ENCODE assay signal across 27 cellular contexts in the genomic region with DNA sequence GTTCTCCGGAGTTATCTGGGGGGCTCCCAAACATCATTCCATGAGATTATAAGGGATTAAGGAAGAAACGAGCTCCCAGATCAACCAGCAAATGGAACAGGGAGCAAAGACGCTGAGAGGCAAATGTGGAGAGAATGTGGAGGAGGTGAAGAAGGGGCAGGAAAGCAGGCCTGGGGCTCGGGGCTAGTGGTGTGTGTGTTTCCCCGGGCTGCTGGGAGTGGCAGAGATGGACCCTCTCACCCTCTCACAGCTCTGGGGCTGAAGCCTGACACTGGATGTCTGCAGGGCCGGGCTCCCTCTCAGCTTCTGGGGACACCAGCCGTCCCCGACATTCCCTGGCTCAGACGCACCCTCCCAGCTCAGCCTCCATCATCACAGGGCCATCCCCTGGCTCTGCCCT.
"Had no signal": no experiment of that assay in that cellular context is flagged by ENCODE, and none has a peak within 500 bp of the region (broad histone marks: within the 10 kb centered on the region; RNA-seq: fewer than 3 reads in every experiment).

No MANE protein-coding gene starts in this region.

- H3K27me3 ChIP-seq: colonic mucosa, esophagus squamous epithelium, gastrocnemius medialis, heart right ventricle, left lung had no signal

- H3K9me3 ChIP-seq: colonic mucosa, esophagus squamous epithelium, mucosa of descending colon had no signal

- H3K9me3 Mint-ChIP-seq: effector memory CD8-positive, alpha-beta T cell had no signal

- DNase-seq: cerebellar nuclear complex; colonic mucosa; cortex of kidney; effector CD8-positive, alpha-beta T cell; effector memory CD8-positive, alpha-beta T cell; endodermal cell; erythroblast; esophagus squamous epithelium; foreskin fibroblast; foreskin melanocyte; gastrocnemius medialis; glutamatergic neuron; head of caudate nucleus; heart right ventricle; hippocampal formation; immature natural killer cell; islet precursor cell; left cardiac atrium; left lung; left ventricle myocardium superior; lower lobe of right lung; mesenchymal stem cell; mucosa of descending colon had no signal

- ATAC-seq: effector memory CD8-positive, alpha-beta T cell; esophagus mucosa; gastrocnemius medialis; heart right ventricle; left cardiac atrium; left lung; left ventricle myocardium superior; lower lobe of right lung; mucosa of descending colon had no signal

- H3K4me1 ChIP-seq: colonic mucosa, heart right ventricle, left lung, lower lobe of right lung had no signal

- H3K36me3 ChIP-seq: colonic mucosa, esophagus squamous epithelium, gastrocnemius medialis, heart right ventricle, left lung, lower lobe of right lung had no signal

- H3K4me3 ChIP-seq: colonic mucosa, esophagus squamous epithelium, gastrocnemius medialis, heart right ventricle, left lung, lower lobe of right lung, mucosa of descending colon had no signal

- H3K36me3 Mint-ChIP-seq: immature natural killer cell, mesothelial cell of epicardium had no signal

- H3K27ac ChIP-seq: colonic mucosa, epithelial cell of prostate, esophagus squamous epithelium, gastrocnemius medialis, heart right ventricle, left lung, lower lobe of right lung had no signal

- H3K27ac Mint-ChIP-seq: dendritic cell treated with granulocyte-macrophage colony-stimulating factor and Interleukin-4, amounts not matched to agents 40 ng/mL and 50 ng/mL, for 4 days; effector memory CD8-positive, alpha-beta T cell; endodermal cell; immature natural killer cell; mesothelial cell of epicardium had no signal

- H3K4me1 Mint-ChIP-seq: endodermal cell, immature natural killer cell, mesothelial cell of epicardium had no signal

- H3K27me3 Mint-ChIP-seq: dendritic cell treated with granulocyte-macrophage colony-stimulating factor and Interleukin-4, amounts not matched to agents 40 ng/mL and 50 ng/mL, for 4 days had no signal

- H3K4me3 Mint-ChIP-seq: dendritic cell treated with granulocyte-macrophage colony-stimulating factor and Interleukin-4, amounts not matched to agents 40 ng/mL and 50 ng/mL, for 4 days; effector memory CD8-positive, alpha-beta T cell; endodermal cell; immature natural killer cell; mesothelial cell of epicardium had no signal
